9 cellular contexts compared by ENCODE assay signal in genomic region chr7:132666076-132666775, GRCh38.
A peak's percentile ranks its signal among the peaks of the same experiment; 100 is the strongest.
DNase-seq lines count a peak whose midpoint lies in the region; ATAC-seq, FAIRE-seq and TF ChIP-seq lines count a peak whose summit lies in the region.
"Had no signal": no experiment of that assay in that cellular context is flagged by ENCODE, and none has a peak within 500 bp of the region (broad histone marks: within the 10 kb centered on the region; RNA-seq: fewer than 3 reads in every experiment).

No MANE protein-coding gene starts in this region.

- H3K79me2 ChIP-seq in ACC112 (ENCODE audit: control insufficient read depth, insufficient read depth, low read length, unreplicated experiment) = no peaks in the 10 kb centered on the region
- no peaks in the 10 kb centered on the region for H3K79me2 ChIP-seq in fibroblast of lung (ENCODE audit: control insufficient read depth, insufficient read depth, low read length)

- H3K4me3 ChIP-seq in ACC112 (ENCODE audit: low read depth, low read length) (peak overlapping the region; percentile 48; the same call in 1 of the 2 replicates), fibroblast of lung (replicated peaks in 1 of 4; ENCODE audit: control extremely low read depth in 1 of 4, insufficient read depth in 1 of 4, low read depth in 3 of 4, low read length in 4 of 4) (no peak overlapping the region)

- H3K27ac Mint-ChIP-seq in T-helper 17 cell = peak overlapping the region; percentile 17

- H3K4me3 Mint-ChIP-seq in T-helper 17 cell = peak overlapping the region; percentile 59

- H3K36me3 Mint-ChIP-seq in T-helper 17 cell (ENCODE audit: low read depth) = no peaks in the 10 kb centered on the region

- H3K27ac ChIP-seq in ACC112 (ENCODE audit: low read depth, low read length) = no peak overlapping the region
- no peak overlapping the region for H3K27ac ChIP-seq in fibroblast of lung (ENCODE audit: insufficient read depth, low read length)

- no peak overlapping the region for H3K9ac ChIP-seq in fibroblast of lung (ENCODE audit: insufficient read depth, low read length)

- H3K4me2 ChIP-seq in fibroblast of lung (ENCODE audit: extremely low read depth, insufficient read depth, low read length) = peak overlapping the region; percentile 51

- H3K27me3 ChIP-seq in ACC112 (ENCODE audit: insufficient read depth, low read length) (0 out of 2 replicates have a peak, but pooled peaks cover 3% of the 10 kb centered on the region), fibroblast of lung (ENCODE audit: control insufficient read depth, insufficient read depth, low read length) (no peaks in the 10 kb centered on the region)

- H3K27me3 Mint-ChIP-seq in T-helper 17 cell = no peaks in the 10 kb centered on the region

- H2AFZ ChIP-seq in ACC112 (ENCODE audit: low read length, unreplicated experiment) = peak overlapping the region; percentile 9
- no peak overlapping the region for H2AFZ ChIP-seq in fibroblast of lung (ENCODE audit: low read length)

- no peak for FAIRE-seq in urothelium cell line (lab: Jason Lieb, UNC)

- peak; percentile 60 for ATAC-seq in T-helper 17 cell
- no peak for ATAC-seq in GM21786 (IDR thresholded peaks at IDR 0.05; ENCODE audit: unreplicated experiment)

- H3K36me3 ChIP-seq in ACC112 (ENCODE audit: insufficient read depth, low read length) (no peaks in the 10 kb centered on the region), fibroblast of lung (ENCODE audit: control insufficient read depth, insufficient read depth, low read length) (no peaks in the 10 kb centered on the region)

- H3K9me3 ChIP-seq in T-helper 17 cell (ENCODE audit: control insufficient read depth, low read length, poor library complexity, severe bottlenecking) (no peaks in the 10 kb centered on the region), fibroblast of lung (ENCODE audit: control insufficient read depth, insufficient read depth, low read depth, low read length) (no peaks in the 10 kb centered on the region)

- DNase-seq in EL = peak; percentile 39
- DNase-seq in T-helper 17 cell = no peak
- peak in 1 of 2 donors; percentile 8 for DNase-seq in fibroblast of lung (ENCODE audit: low read depth in 2 of 2)
- DNase-seq in hypothalamus (lab: John Stamatoyannopoulos, UW) = no peak
- DNase-seq in HuH-7 (ENCODE audit: low spot score) = no peak
- DNase-seq in urothelium cell line (ENCODE audit: low spot score) = no peak
- DNase-seq: amygdala had no signal

- TF ChIP-seq CTCF in fibroblast of lung (conservative IDR thresholded peaks at IDR 0.05 in 1 of 2, IDR thresholded peaks at IDR 0.05 in 1 of 2; ENCODE audit: low read depth in 1 of 2, low read length in 2 of 2) = no peak

- no peaks in the 10 kb centered on the region for H4K20me1 ChIP-seq in fibroblast of lung (ENCODE audit: control insufficient read depth, extremely low read depth, insufficient read depth, low read length)

- peaks cover 5% of the 10 kb centered on the region for H3K4me1 Mint-ChIP-seq in T-helper 17 cell

- H3K4me1 ChIP-seq in ACC112 (ENCODE audit: control insufficient read depth, insufficient read depth, low read length, unreplicated experiment) (peaks cover 9% of the 10 kb centered on the region), fibroblast of lung (ENCODE audit: control insufficient read depth, extremely low read depth, insufficient read depth, low read length) (no peaks in the 10 kb centered on the region)
